1 cellular context compared by ENCODE assay signal in genomic region chr1:1307908-1308755, GRCh38.
TF ChIP-seq lines count a peak whose summit lies in the region.

ACAP3 (minus strand) TSS chr1:1307930; CDS start chr1:1307815, 115 bp downstream.
PUSL1 (plus strand) TSS chr1:1308597; CDS start chr1:1308644, 47 bp downstream.

TF ChIP-seq in HepG2, 621 proteins besides CTCF, POLR2A, EP300 and RAD21 (continued from another document and continues in another):
- TF ChIP-seq ZNF646 (CRISPR knock-in tag; IDR thresholded peaks at IDR 0.05) (no peak), ZNF703 (CRISPR knock-in tag; IDR thresholded peaks at IDR 0.05; ENCODE audit: borderline replicate concordance) (no peak), ZC3H13 (CRISPR knock-in tag; IDR thresholded peaks at IDR 0.05) (peak; percentile 27; the same call in 1 of the 2 replicates), NCOR1 (IDR thresholded peaks at IDR 0.05; ENCODE audit: borderline replicate concordance, low read length) (no peak), NCOA1 (CRISPR knock-in tag; IDR thresholded peaks at IDR 0.05) (no peak), SNAPC2 (CRISPR knock-in tag; IDR thresholded peaks at IDR 0.05) (no peak), FOXO4 (CRISPR knock-in tag; conservative IDR thresholded peaks at IDR 0.05) (no peak), ZUFSP (CRISPR knock-in tag; IDR thresholded peaks at IDR 0.05; ENCODE audit: borderline replicate concordance) (no peak), ARID5B (CRISPR knock-in tag; IDR thresholded peaks at IDR 0.05) (0 out of 2 replicates have a peak, but pooled peaks have one; percentile 41), ZBTB20 (CRISPR knock-in tag; IDR thresholded peaks at IDR 0.05; ENCODE audit: borderline replicate concordance, low read depth) (no peak), ZNF737 (CRISPR knock-in tag; IDR thresholded peaks at IDR 0.05; ENCODE audit: borderline replicate concordance) (no peak), SP2 (CRISPR knock-in tag; IDR thresholded peaks at IDR 0.05) (no peak; the same call in none of the 2 replicates), SOX13 (IDR thresholded peaks at IDR 0.05) (no peak), SOX13 (CRISPR knock-in tag; conservative IDR thresholded peaks at IDR 0.05 in 1 of 2, IDR thresholded peaks at IDR 0.05 in 1 of 2) (0 out of 4 replicates have a peak, but pooled peaks of 1 of the 2 experiments have one; percentile 2), PITX1 (CRISPR knock-in tag; IDR thresholded peaks at IDR 0.05) (peak; percentile 11; the same call in 1 of the 2 replicates), DMAP1 (CRISPR knock-in tag; IDR thresholded peaks at IDR 0.05) (peak; percentile 88), TCF7L2 (IDR thresholded peaks at IDR 0.05; ENCODE audit: low read depth, low read length) (no peak), JUNB (CRISPR knock-in tag; IDR thresholded peaks at IDR 0.05; ENCODE audit: borderline replicate concordance) (no peak), EHMT2 (IDR thresholded peaks at IDR 0.05; ENCODE audit: borderline replicate concordance, low read depth, low read length) (no peak), BRCA1 (CRISPR knock-in tag; IDR thresholded peaks at IDR 0.05) (no peak), ZMYM2 (CRISPR knock-in tag; IDR thresholded peaks at IDR 0.05) (no peak), REXO4 (CRISPR knock-in tag; IDR thresholded peaks at IDR 0.05; ENCODE audit: borderline replicate concordance) (no peak), PCBP2 (optimal IDR thresholded peaks at IDR 0.05; ENCODE audit: low read depth, low read length, poor library complexity, severe bottlenecking) (no peak), POGZ (CRISPR knock-in tag; IDR thresholded peaks at IDR 0.05) (0 out of 2 replicates have a peak, but pooled peaks have one; percentile 22), KAT7 (CRISPR knock-in tag; IDR thresholded peaks at IDR 0.05; ENCODE audit: borderline replicate concordance) (peak; percentile 13; the same call in 1 of the 2 replicates), ZNF256 (CRISPR knock-in tag; conservative IDR thresholded peaks at IDR 0.05) (no peak)
- TF ChIP-seq, protein P1, sequence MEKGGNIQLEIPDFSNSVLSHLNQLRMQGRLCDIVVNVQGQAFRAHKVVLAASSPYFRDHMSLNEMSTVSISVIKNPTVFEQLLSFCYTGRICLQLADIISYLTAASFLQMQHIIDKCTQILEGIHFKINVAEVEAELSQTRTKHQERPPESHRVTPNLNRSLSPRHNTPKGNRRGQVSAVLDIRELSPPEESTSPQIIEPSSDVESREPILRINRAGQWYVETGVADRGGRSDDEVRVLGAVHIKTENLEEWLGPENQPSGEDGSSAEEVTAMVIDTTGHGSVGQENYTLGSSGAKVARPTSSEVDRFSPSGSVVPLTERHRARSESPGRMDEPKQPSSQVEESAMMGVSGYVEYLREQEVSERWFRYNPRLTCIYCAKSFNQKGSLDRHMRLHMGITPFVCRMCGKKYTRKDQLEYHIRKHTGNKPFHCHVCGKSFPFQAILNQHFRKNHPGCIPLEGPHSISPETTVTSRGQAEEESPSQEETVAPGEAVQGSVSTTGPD (CRISPR knock-in tag; IDR thresholded peaks at IDR 0.05): no peak
- TF ChIP-seq, protein P2, sequence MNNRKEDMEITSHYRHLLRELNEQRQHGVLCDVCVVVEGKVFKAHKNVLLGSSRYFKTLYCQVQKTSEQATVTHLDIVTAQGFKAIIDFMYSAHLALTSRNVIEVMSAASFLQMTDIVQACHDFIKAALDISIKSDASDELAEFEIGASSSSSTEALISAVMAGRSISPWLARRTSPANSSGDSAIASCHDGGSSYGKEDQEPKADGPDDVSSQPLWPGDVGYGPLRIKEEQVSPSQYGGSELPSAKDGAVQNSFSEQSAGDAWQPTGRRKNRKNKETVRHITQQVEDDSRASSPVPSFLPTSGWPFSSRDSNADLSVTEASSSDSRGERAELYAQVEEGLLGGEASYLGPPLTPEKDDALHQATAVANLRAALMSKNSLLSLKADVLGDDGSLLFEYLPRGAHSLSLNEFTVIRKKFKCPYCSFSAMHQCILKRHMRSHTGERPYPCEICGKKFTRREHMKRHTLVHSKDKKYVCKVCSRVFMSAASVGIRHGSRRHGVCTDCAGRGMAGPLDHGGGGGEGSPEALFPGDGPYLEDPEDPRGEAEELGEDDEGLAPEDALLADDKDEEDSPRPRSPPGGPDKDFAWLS (CRISPR knock-in tag; IDR thresholded peaks at IDR 0.05; ENCODE audit: borderline replicate concordance): no peak
- TF ChIP-seq, protein P3, sequence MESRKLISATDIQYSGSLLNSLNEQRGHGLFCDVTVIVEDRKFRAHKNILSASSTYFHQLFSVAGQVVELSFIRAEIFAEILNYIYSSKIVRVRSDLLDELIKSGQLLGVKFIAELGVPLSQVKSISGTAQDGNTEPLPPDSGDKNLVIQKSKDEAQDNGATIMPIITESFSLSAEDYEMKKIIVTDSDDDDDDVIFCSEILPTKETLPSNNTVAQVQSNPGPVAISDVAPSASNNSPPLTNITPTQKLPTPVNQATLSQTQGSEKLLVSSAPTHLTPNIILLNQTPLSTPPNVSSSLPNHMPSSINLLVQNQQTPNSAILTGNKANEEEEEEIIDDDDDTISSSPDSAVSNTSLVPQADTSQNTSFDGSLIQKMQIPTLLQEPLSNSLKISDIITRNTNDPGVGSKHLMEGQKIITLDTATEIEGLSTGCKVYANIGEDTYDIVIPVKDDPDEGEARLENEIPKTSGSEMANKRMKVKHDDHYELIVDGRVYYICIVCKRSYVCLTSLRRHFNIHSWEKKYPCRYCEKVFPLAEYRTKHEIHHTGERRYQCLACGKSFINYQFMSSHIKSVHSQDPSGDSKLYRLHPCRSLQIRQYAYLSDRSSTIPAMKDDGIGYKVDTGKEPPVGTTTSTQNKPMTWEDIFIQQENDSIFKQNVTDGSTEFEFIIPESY (CRISPR knock-in tag; IDR thresholded peaks at IDR 0.05): no peak
- TF ChIP-seq, protein P4, sequence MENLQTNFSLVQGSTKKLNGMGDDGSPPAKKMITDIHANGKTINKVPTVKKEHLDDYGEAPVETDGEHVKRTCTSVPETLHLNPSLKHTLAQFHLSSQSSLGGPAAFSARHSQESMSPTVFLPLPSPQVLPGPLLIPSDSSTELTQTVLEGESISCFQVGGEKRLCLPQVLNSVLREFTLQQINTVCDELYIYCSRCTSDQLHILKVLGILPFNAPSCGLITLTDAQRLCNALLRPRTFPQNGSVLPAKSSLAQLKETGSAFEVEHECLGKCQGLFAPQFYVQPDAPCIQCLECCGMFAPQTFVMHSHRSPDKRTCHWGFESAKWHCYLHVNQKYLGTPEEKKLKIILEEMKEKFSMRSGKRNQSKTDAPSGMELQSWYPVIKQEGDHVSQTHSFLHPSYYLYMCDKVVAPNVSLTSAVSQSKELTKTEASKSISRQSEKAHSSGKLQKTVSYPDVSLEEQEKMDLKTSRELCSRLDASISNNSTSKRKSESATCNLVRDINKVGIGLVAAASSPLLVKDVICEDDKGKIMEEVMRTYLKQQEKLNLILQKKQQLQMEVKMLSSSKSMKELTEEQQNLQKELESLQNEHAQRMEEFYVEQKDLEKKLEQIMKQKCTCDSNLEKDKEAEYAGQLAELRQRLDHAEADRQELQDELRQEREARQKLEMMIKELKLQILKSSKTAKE (CRISPR knock-in tag; IDR thresholded peaks at IDR 0.05; ENCODE audit: borderline replicate concordance): peak; percentile 71; the same call in 1 of the 2 replicates
- TF ChIP-seq, protein P5, sequence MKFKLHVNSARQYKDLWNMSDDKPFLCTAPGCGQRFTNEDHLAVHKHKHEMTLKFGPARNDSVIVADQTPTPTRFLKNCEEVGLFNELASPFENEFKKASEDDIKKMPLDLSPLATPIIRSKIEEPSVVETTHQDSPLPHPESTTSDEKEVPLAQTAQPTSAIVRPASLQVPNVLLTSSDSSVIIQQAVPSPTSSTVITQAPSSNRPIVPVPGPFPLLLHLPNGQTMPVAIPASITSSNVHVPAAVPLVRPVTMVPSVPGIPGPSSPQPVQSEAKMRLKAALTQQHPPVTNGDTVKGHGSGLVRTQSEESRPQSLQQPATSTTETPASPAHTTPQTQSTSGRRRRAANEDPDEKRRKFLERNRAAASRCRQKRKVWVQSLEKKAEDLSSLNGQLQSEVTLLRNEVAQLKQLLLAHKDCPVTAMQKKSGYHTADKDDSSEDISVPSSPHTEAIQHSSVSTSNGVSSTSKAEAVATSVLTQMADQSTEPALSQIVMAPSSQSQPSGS (CRISPR knock-in tag; IDR thresholded peaks at IDR 0.05): peak; percentile 40; the same call in 1 of the 2 replicates
